1 cellular context compared by ENCODE assay signal in the genomic region with DNA sequence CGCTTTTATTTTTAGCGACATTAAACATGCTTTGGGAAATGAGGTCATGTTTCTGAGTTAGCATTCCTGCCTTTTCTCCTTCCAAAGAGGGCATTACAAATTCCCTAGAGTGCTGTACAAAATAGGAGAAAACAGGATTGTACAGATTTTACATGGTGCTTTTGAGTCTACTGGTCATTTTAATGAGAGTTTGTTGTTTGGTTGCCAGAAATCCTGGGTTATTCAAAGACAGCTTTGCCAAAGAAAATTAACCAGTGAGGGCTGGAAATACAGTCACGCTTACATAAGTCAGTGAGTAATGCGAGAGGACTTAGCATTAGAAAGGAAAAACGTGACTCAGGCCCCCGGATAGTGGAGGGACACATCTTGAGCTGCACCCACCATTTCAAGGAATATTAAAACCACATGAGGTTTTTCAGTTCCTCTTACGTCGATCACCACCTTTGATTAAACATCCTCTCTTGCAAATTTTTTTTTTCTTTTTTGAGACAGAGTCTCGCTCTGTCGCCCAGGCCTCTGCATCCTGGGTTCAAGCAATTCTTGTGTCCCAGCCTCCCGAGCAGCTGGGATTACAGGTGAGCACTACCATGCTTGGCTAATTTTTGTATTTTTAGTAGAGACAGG.
A peak's percentile ranks its signal among the peaks of the same experiment; 100 is the strongest.
TF ChIP-seq lines count a peak whose summit lies in the region.

No MANE protein-coding gene starts in this region.

TF ChIP-seq in SK-N-SH treated with all-trans-retinoic acid at 6 μM for 48 hours, 23 proteins besides CTCF, POLR2A, EP300 and RAD21 (continued from another document):
- TF ChIP-seq, protein P1, sequence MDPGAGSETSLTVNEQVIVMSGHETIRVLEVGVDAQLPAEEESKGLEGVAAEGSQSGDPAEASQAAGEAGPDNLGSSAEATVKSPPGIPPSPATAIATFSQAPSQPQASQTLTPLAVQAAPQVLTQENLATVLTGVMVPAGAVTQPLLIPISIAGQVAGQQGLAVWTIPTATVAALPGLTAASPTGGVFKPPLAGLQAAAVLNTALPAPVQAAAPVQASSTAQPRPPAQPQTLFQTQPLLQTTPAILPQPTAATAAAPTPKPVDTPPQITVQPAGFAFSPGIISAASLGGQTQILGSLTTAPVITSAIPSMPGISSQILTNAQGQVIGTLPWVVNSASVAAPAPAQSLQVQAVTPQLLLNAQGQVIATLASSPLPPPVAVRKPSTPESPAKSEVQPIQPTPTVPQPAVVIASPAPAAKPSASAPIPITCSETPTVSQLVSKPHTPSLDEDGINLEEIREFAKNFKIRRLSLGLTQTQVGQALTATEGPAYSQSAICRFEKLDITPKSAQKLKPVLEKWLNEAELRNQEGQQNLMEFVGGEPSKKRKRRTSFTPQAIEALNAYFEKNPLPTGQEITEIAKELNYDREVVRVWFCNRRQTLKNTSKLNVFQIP (CRISPR knock-in tag; IDR thresholded peaks at IDR 0.05; ENCODE audit: borderline replicate concordance, low read depth) = no peak
- TF ChIP-seq ZNF8 (CRISPR knock-in tag; IDR thresholded peaks at IDR 0.05) (no peak), ISL1 (CRISPR knock-in tag; IDR thresholded peaks at IDR 0.05) (peak; percentile 84), ZFP30 (CRISPR knock-in tag; IDR thresholded peaks at IDR 0.05) (no peak), ZNF70 (CRISPR knock-in tag; IDR thresholded peaks at IDR 0.05) (no peak), PPARA (CRISPR knock-in tag; IDR thresholded peaks at IDR 0.05; ENCODE audit: borderline replicate concordance) (no peak), ZC3H10 (CRISPR knock-in tag; IDR thresholded peaks at IDR 0.05) (no peak), SNAI2 (CRISPR knock-in tag; IDR thresholded peaks at IDR 0.05) (peak; percentile 4; the same call in 1 of the 2 replicates), ZNF565 (CRISPR knock-in tag; conservative IDR thresholded peaks at IDR 0.05; ENCODE audit: low read depth) (no peak), RARB (CRISPR knock-in tag; IDR thresholded peaks at IDR 0.05) (no peak), CSDC2 (CRISPR knock-in tag; IDR thresholded peaks at IDR 0.05) (no peak)
- TF ChIP-seq, protein P2, sequence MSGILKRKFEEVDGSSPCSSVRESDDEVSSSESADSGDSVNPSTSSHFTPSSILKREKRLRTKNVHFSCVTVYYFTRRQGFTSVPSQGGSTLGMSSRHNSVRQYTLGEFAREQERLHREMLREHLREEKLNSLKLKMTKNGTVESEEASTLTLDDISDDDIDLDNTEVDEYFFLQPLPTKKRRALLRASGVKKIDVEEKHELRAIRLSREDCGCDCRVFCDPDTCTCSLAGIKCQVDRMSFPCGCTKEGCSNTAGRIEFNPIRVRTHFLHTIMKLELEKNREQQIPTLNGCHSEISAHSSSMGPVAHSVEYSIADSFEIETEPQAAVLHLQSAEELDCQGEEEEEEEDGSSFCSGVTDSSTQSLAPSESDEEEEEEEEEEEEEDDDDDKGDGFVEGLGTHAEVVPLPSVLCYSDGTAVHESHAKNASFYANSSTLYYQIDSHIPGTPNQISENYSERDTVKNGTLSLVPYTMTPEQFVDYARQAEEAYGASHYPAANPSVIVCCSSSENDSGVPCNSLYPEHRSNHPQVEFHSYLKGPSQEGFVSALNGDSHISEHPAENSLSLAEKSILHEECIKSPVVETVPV (CRISPR knock-in tag; IDR thresholded peaks at IDR 0.05) = no peak
- TF ChIP-seq, protein P3, sequence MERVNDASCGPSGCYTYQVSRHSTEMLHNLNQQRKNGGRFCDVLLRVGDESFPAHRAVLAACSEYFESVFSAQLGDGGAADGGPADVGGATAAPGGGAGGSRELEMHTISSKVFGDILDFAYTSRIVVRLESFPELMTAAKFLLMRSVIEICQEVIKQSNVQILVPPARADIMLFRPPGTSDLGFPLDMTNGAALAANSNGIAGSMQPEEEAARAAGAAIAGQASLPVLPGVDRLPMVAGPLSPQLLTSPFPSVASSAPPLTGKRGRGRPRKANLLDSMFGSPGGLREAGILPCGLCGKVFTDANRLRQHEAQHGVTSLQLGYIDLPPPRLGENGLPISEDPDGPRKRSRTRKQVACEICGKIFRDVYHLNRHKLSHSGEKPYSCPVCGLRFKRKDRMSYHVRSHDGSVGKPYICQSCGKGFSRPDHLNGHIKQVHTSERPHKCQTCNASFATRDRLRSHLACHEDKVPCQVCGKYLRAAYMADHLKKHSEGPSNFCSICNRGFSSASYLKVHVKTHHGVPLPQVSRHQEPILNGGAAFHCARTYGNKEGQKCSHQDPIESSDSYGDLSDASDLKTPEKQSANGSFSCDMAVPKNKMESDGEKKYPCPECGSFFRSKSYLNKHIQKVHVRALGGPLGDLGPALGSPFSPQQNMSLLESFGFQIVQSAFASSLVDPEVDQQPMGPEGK (CRISPR knock-in tag; IDR thresholded peaks at IDR 0.05; ENCODE audit: borderline replicate concordance) = peak; percentile 87; the same call in 1 of the 2 replicates
